ENCODE assay signal across 2 cellular contexts in the genomic region with DNA sequence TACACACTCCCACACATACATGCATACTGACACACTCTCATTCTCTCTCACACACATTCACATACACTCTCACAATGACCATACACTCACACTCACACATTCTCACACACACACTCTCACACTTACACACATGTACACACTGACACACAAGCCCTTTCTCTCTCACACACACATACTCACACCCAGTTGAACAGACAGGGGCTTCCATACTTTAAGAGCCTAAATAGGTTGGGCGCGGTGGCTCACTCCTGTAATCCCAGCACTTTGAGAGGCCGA.
A peak's percentile ranks its signal among the peaks of the same experiment; 100 is the strongest.
TF ChIP-seq lines count a peak whose summit lies in the region.

No MANE protein-coding gene starts in this region.

TF ChIP-seq in HepG2, 621 proteins besides CTCF, POLR2A, EP300 and RAD21:
- TF ChIP-seq ZFP62 (CRISPR knock-in tag; IDR thresholded peaks at IDR 0.05) = no peak
- TF ChIP-seq HMGXB3 (CRISPR knock-in tag; IDR thresholded peaks at IDR 0.05; ENCODE audit: borderline replicate concordance) = no peak
- no peak for TF ChIP-seq GPBP1L1 (CRISPR knock-in tag; IDR thresholded peaks at IDR 0.05)
- TF ChIP-seq ZSCAN30 (CRISPR knock-in tag; IDR thresholded peaks at IDR 0.05) = no peak
- 0 out of 2 replicates have a peak, but pooled peaks have one; percentile 4 for TF ChIP-seq SOX6 (IDR thresholded peaks at IDR 0.05)
- no peak for TF ChIP-seq SOX6 (CRISPR knock-in tag; IDR thresholded peaks at IDR 0.05)
- TF ChIP-seq, protein P1, sequence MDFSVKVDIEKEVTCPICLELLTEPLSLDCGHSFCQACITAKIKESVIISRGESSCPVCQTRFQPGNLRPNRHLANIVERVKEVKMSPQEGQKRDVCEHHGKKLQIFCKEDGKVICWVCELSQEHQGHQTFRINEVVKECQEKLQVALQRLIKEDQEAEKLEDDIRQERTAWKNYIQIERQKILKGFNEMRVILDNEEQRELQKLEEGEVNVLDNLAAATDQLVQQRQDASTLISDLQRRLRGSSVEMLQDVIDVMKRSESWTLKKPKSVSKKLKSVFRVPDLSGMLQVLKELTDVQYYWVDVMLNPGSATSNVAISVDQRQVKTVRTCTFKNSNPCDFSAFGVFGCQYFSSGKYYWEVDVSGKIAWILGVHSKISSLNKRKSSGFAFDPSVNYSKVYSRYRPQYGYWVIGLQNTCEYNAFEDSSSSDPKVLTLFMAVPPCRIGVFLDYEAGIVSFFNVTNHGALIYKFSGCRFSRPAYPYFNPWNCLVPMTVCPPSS (IDR thresholded peaks at IDR 0.05) = 0 out of 2 replicates have a peak, but pooled peaks have one; percentile 1

TF ChIP-seq in H1, 55 proteins besides CTCF, POLR2A, EP300 and RAD21:
- TF ChIP-seq BCL11A (IDR thresholded peaks at IDR 0.05; ENCODE audit: low read depth in 2 of 2, low read length in 2 of 2) (no peak), TCF12 (IDR thresholded peaks at IDR 0.05; ENCODE audit: low read depth, low read length) (no peak), TAF7 (optimal IDR thresholded peaks at IDR 0.05; ENCODE audit: borderline replicate concordance, low read depth, low read length) (no peak), RBBP5 (IDR thresholded peaks at IDR 0.05; ENCODE audit: borderline replicate concordance, low read depth, low read length) (no peak), SRF (IDR thresholded peaks at IDR 0.05; ENCODE audit: low read depth, low read length) (no peak), E2F6 (IDR thresholded peaks at IDR 0.05) (no peak), ZNF274 (IDR thresholded peaks at IDR 0.05; ENCODE audit: borderline replicate concordance, extremely low read depth, low read length) (no peak), USF2 (IDR thresholded peaks at IDR 0.05; ENCODE audit: low read length) (no peak), CHD2 (IDR thresholded peaks at IDR 0.05; ENCODE audit: low read length) (no peak)
